25 cellular contexts compared by ENCODE assay signal in the genomic region with DNA sequence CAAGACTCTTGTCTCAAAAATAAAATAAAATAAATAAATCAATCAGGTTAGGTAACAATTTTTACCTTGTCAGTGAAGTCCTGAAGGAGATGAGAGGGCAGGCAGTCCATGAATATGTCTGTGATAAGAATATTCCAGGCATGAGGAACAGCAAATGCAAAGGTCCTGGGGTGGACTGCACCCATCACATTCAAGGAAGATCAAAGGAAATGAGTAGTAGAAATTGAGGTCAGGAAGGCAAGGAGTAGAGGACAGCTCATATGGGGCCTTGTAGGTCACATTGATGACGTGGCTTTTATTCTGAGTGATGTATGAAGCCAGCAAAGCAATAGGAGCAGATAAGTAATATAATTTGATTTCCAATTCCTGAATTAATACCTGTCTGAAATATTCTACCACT.
A peak's percentile ranks its signal among the peaks of the same experiment; 100 is the strongest.
DNase-seq lines count a peak whose midpoint lies in the region; ATAC-seq, FAIRE-seq and TF ChIP-seq lines count a peak whose summit lies in the region.
"Had no signal": no experiment of that assay in that cellular context is flagged by ENCODE, and none has a peak within 500 bp of the region (broad histone marks: within the 10 kb centered on the region; RNA-seq: fewer than 3 reads in every experiment).

No MANE protein-coding gene starts in this region.

- H3K27ac ChIP-seq in HepG2 (ENCODE audit: extremely low read length, insufficient read depth, low read length) (no peak overlapping the region), right lobe of liver (no peak overlapping the region), HEK293 (ENCODE audit: extremely low read depth, low read depth, low read length) (no peak overlapping the region)
- H3K27ac ChIP-seq: 22Rv1, A549, BLaER1 had no signal

- H3K9ac ChIP-seq in HepG2 (ENCODE audit: insufficient read depth, low read depth, low read length) = no peak overlapping the region
- H3K9ac ChIP-seq: BLaER1 had no signal

- DNase-seq in HepG2 (ENCODE audit: low spot score) (no peak), right lobe of liver (no peak), RKO (ENCODE audit: low spot score) (peak; percentile 29), putamen (ENCODE audit: low spot score) (no peak), BE2C (no peak)
- no peak for DNase-seq in activated CD4-positive, alpha-beta T cell treated with anti-CD3 and anti-CD28 coated beads, Interleukin-2, amount 50 U/mL, for 4 hours
- DNase-seq: AML-193; C1 segment of cervical spinal cord; CD4-positive, alpha-beta memory T cell; CD4-positive, CD25-positive, alpha-beta regulatory T cell; CD8-positive, alpha-beta memory T cell; COR-L47; DMS 273 treated with DMSO at 0.1 percent for 48 hours; DMS153; DMS79; DND-41; EL; GF-D8 had no signal

- H3K27me3 ChIP-seq in HepG2 (ENCODE audit: control insufficient read depth in 1 of 2, insufficient read depth in 2 of 2, low read length in 2 of 2) = no peaks in the 10 kb centered on the region; a peak in 1 of 5 replicates
- H3K27me3 ChIP-seq in right lobe of liver = no peaks in the 10 kb centered on the region
- H3K27me3 ChIP-seq in BE2C = no peaks in the 10 kb centered on the region
- H3K27me3 ChIP-seq: BLaER1 had no signal

- H3K4me3 ChIP-seq in HepG2 (replicated peaks in 1 of 3; ENCODE audit: insufficient read depth in 1 of 3, low read depth in 2 of 3, low read length in 3 of 3) (no peak overlapping the region), right lobe of liver (no peak overlapping the region), HEK293 (ENCODE audit: low read depth, low read length) (no peak overlapping the region), BE2C (ENCODE audit: low read depth, low read length) (no peak overlapping the region)
- H3K4me3 ChIP-seq: A549, BLaER1 had no signal

- TF ChIP-seq CTCF in HepG2 (CRISPR knock-in tag; IDR thresholded peaks at IDR 0.05) (no peak), right lobe of liver (IDR thresholded peaks at IDR 0.05) (no peak), HEK293 (tag by site-specific recombination; IDR thresholded peaks at IDR 0.05) (no peak), BE2C (IDR thresholded peaks at IDR 0.05; ENCODE audit: low read depth, low read length) (no peak)

- H4K20me1 ChIP-seq in HepG2 (ENCODE audit: insufficient read depth, low read length) = no peaks in the 10 kb centered on the region
- H4K20me1 ChIP-seq: BLaER1 had no signal

- TF ChIP-seq RAD21 in HepG2 (CRISPR knock-in tag; IDR thresholded peaks at IDR 0.05) = no peak

- H3K79me2 ChIP-seq in HepG2 (ENCODE audit: insufficient read depth, low read length) = no peaks in the 10 kb centered on the region

- intact Hi-C loops in HepG2 (cut with micrococcal nuclease; ENCODE audit: unreplicated experiment) (no loop called here), right lobe of liver (cut with DNase I) (no loop called here)

- TF ChIP-seq EP300 in HepG2 (IDR thresholded peaks at IDR 0.05; ENCODE audit: low read depth in 2 of 2, low read length in 2 of 2) = no peak
- no peak for TF ChIP-seq EP300 in HepG2 (CRISPR knock-in tag; IDR thresholded peaks at IDR 0.05; ENCODE audit: borderline replicate concordance)

- CTCF ChIA-PET in HepG2 (lab: Yijun Ruan, JAX; ENCODE audit: low intra/inter-chr PET ratio, low total read pairs) = no interaction called here
- CTCF ChIA-PET in HEK293 (lab: Yijun Ruan, JAX) = no interaction called here

- POLR2A ChIA-PET in HepG2 (lab: Yijun Ruan, JAX) (no interaction called here), HEK293 (lab: Yijun Ruan, JAX) (no interaction called here)

- TF ChIP-seq POLR2A in HepG2 (IDR thresholded peaks at IDR 0.05; ENCODE audit: insufficient read depth in 1 of 2, low read depth in 2 of 2, low read length in 2 of 2) = no peak
- no peak for TF ChIP-seq POLR2A in right lobe of liver (IDR thresholded peaks at IDR 0.05)

- ATAC-seq in HepG2 = no peak
- ATAC-seq in right lobe of liver = no peak
- ATAC-seq: A549 had no signal

- H3K4me1 ChIP-seq in HepG2 (ENCODE audit: insufficient read depth, low read length) (peaks cover 28% of the 10 kb centered on the region), right lobe of liver (no peaks in the 10 kb centered on the region), HEK293 (ENCODE audit: control insufficient read depth, insufficient read depth, low read length) (no peaks in the 10 kb centered on the region), BE2C (no peaks in the 10 kb centered on the region; the same call in 1 of the 2 replicates)
- H3K4me1 ChIP-seq: BLaER1 had no signal

- H2AFZ ChIP-seq in HepG2 (ENCODE audit: low read length) = no peak overlapping the region

- peaks cover 29% of the 10 kb centered on the region for H3K9me3 ChIP-seq in HepG2 (ENCODE audit: low read length)
- no peaks in the 10 kb centered on the region for H3K9me3 ChIP-seq in right lobe of liver
- no peaks in the 10 kb centered on the region for H3K9me3 ChIP-seq in HEK293 (ENCODE audit: control insufficient read depth, insufficient read depth, low read depth, low read length)
- H3K9me3 ChIP-seq in BE2C = peaks cover 4% of the 10 kb centered on the region; the same call in 1 of the 2 replicates

- WGBS in HepG2 (ENCODE audit: low lambda C conversion rate) = 3% methylated on average over 1 of the region's 1 CpG
- WGBS in right lobe of liver (ENCODE audit: insufficient coverage, low coverage, low lambda C conversion rate, missing lambda C conversion rate) = 76% methylated on average over 1 of the region's 1 CpG

- no peak for FAIRE-seq in HepG2 (lab: Jason Lieb, UNC)
- FAIRE-seq: A549, G401.6, GM12891, GM19239 had no signal

- no TSS peak for BruUV-seq in HepG2 (replicated peaks; lab: Mats Ljungman, UMichigan)

- in situ Hi-C loops in HepG2 (cut with HindIII; ENCODE audit: extremely low pct_ligation_motif_present, low pct_unique_long_range_greater_than_20kb) = no loop called here

- no peak overlapping the region for H3K4me2 ChIP-seq in HepG2 (ENCODE audit: low read depth, low read length)
- H3K4me2 ChIP-seq: A549, BLaER1 had no signal

- H3K36me3 ChIP-seq in HepG2 (replicated peaks in 1 of 2; ENCODE audit: control insufficient read depth in 1 of 2, insufficient read depth in 2 of 2, low read length in 2 of 2) (no peaks in the 10 kb centered on the region), right lobe of liver (no peaks in the 10 kb centered on the region), HEK293 (ENCODE audit: control insufficient read depth in 2 of 2, insufficient read depth in 1 of 2, low read length in 2 of 2) (no peaks in the 10 kb centered on the region), BE2C (no peaks in the 10 kb centered on the region)
- H3K36me3 ChIP-seq: BLaER1 had no signal

TF ChIP-seq in HepG2, 621 proteins besides CTCF, POLR2A, EP300 and RAD21 (continues in another document):
- TF ChIP-seq SMYD3 (CRISPR knock-in tag; IDR thresholded peaks at IDR 0.05) (no peak), SMC3 (IDR thresholded peaks at IDR 0.05; ENCODE audit: low read length) (no peak), ZNF782 (CRISPR knock-in tag; IDR thresholded peaks at IDR 0.05; ENCODE audit: borderline replicate concordance) (no peak)

TF ChIP-seq in HEK293, 187 proteins besides CTCF, POLR2A, EP300 and RAD21:
- peak; percentile 56 for TF ChIP-seq ZNF623 (tag by site-specific recombination; IDR thresholded peaks at IDR 0.05)
- TF ChIP-seq, protein P1, sequence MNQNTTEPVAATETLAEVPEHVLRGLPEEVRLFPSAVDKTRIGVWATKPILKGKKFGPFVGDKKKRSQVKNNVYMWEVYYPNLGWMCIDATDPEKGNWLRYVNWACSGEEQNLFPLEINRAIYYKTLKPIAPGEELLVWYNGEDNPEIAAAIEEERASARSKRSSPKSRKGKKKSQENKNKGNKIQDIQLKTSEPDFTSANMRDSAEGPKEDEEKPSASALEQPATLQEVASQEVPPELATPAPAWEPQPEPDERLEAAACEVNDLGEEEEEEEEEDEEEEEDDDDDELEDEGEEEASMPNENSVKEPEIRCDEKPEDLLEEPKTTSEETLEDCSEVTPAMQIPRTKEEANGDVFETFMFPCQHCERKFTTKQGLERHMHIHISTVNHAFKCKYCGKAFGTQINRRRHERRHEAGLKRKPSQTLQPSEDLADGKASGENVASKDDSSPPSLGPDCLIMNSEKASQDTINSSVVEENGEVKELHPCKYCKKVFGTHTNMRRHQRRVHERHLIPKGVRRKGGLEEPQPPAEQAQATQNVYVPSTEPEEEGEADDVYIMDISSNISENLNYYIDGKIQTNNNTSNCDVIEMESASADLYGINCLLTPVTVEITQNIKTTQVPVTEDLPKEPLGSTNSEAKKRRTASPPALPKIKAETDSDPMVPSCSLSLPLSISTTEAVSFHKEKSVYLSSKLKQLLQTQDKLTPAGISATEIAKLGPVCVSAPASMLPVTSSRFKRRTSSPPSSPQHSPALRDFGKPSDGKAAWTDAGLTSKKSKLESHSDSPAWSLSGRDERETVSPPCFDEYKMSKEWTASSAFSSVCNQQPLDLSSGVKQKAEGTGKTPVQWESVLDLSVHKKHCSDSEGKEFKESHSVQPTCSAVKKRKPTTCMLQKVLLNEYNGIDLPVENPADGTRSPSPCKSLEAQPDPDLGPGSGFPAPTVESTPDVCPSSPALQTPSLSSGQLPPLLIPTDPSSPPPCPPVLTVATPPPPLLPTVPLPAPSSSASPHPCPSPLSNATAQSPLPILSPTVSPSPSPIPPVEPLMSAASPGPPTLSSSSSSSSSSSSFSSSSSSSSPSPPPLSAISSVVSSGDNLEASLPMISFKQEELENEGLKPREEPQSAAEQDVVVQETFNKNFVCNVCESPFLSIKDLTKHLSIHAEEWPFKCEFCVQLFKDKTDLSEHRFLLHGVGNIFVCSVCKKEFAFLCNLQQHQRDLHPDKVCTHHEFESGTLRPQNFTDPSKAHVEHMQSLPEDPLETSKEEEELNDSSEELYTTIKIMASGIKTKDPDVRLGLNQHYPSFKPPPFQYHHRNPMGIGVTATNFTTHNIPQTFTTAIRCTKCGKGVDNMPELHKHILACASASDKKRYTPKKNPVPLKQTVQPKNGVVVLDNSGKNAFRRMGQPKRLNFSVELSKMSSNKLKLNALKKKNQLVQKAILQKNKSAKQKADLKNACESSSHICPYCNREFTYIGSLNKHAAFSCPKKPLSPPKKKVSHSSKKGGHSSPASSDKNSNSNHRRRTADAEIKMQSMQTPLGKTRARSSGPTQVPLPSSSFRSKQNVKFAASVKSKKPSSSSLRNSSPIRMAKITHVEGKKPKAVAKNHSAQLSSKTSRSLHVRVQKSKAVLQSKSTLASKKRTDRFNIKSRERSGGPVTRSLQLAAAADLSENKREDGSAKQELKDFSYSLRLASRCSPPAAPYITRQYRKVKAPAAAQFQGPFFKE (tag by site-specific recombination; IDR thresholded peaks at IDR 0.05; ENCODE audit: borderline replicate concordance) = no peak
